ENCODE assay signal across 1 cellular context in the genomic region with DNA sequence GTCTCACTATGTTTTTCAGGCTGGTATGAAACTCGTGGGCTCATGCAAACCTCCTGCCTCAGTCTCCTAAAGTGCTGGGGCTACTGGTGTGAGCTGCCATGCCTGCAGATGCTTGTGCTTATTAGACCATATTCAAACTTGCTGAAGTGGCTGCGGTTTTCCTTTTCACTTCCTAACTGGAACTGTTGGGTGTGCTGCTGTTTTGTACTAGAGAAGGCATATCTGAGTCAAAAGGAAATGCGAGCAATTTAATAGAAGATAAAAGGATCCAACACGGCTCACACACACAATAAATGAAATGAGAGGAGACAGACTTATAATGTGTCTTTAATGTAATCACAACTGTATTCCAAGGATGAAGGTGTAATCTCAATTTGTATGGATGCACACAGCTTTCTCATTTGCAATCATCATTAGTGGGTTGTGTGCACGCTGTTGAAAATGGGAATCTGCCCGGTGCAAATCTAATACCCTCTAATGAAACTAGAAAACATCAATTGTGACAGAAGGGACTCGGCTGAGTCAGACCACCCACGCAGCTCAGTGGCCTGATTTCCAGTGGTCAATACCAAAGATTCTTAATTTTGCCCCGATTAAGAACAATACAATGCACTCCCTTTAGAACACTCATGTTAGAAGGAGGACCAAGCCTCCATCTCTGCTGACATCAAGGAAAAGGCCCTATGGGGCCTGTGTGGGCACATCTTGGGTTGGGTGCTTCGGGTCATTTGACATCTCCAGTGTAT.
TF ChIP-seq lines count a peak whose summit lies in the region.

No MANE protein-coding gene starts in this region.

TF ChIP-seq in IMR-90, 13 proteins besides CTCF, POLR2A, EP300 and RAD21 (continued from another document):
- TF ChIP-seq, protein P1, sequence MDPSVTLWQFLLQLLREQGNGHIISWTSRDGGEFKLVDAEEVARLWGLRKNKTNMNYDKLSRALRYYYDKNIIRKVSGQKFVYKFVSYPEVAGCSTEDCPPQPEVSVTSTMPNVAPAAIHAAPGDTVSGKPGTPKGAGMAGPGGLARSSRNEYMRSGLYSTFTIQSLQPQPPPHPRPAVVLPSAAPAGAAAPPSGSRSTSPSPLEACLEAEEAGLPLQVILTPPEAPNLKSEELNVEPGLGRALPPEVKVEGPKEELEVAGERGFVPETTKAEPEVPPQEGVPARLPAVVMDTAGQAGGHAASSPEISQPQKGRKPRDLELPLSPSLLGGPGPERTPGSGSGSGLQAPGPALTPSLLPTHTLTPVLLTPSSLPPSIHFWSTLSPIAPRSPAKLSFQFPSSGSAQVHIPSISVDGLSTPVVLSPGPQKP (IDR thresholded peaks at IDR 0.05; ENCODE audit: borderline replicate concordance, low read depth, low read length), result no peak
- TF ChIP-seq FOS (IDR thresholded peaks at IDR 0.05; ENCODE audit: low read depth, low read length) (no peak), SMC3 (IDR thresholded peaks at IDR 0.05; ENCODE audit: low read depth, low read length) (no peak), NFE2L2 (IDR thresholded peaks at IDR 0.05; ENCODE audit: low read depth, low read length) (no peak), CEBPB (IDR thresholded peaks at IDR 0.05; ENCODE audit: low read depth, low read length) (no peak), MAZ (IDR thresholded peaks at IDR 0.05; ENCODE audit: borderline replicate concordance, low read depth, low read length) (no peak), RCOR1 (IDR thresholded peaks at IDR 0.05; ENCODE audit: insufficient replicate concordance, low read length) (no peak), RFX5 (IDR thresholded peaks at IDR 0.05; ENCODE audit: low read depth, low read length) (no peak), MXI1 (IDR thresholded peaks at IDR 0.05; ENCODE audit: borderline replicate concordance, low read depth, low read length) (no peak)
- TF ChIP-seq, protein P2, sequence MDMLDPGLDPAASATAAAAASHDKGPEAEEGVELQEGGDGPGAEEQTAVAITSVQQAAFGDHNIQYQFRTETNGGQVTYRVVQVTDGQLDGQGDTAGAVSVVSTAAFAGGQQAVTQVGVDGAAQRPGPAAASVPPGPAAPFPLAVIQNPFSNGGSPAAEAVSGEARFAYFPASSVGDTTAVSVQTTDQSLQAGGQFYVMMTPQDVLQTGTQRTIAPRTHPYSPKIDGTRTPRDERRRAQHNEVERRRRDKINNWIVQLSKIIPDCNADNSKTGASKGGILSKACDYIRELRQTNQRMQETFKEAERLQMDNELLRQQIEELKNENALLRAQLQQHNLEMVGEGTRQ (IDR thresholded peaks at IDR 0.05; ENCODE audit: low read depth, low read length), result no peak
TF ChIP-seq in IMR-90: peak in this region for 0.
